29 cellular contexts compared by ENCODE assay signal in genomic region chr9:114756920-114757319, GRCh38. TPM values are rescaled to one million over a fixed set of nuclear protein-coding genes. Genes with fewer than 3 reads are reported as not detected.
A peak's percentile ranks its signal among the peaks of the same experiment; 100 is the strongest.
DNase-seq lines count a peak whose midpoint lies in the region; ATAC-seq and TF ChIP-seq lines count a peak whose summit lies in the region.
"Had no signal": no experiment of that assay in that cellular context is flagged by ENCODE, and none has a peak within 500 bp of the region (broad histone marks: within the 10 kb centered on the region; RNA-seq: fewer than 3 reads in every experiment).

No MANE protein-coding gene starts in this region.

- H3K79me2 ChIP-seq in trophoblast cell (ENCODE audit: control insufficient read depth, insufficient read depth, low read length, poor library complexity), result no peaks in the 10 kb centered on the region

- H3K4ac ChIP-seq in trophoblast cell (ENCODE audit: low read depth, low read length), result no peak overlapping the region

- H3K18ac ChIP-seq in trophoblast cell (ENCODE audit: low read length), result no peak overlapping the region

- H3K27ac Mint-ChIP-seq in natural killer cell, result peak overlapping the region; percentile 77 to 81
- H3K27ac Mint-ChIP-seq in natural killer cell treated with Interleukin-12 subunit alpha and Interleukin-12 subunit beta and Interleukin-15 and Interleukin-18, amount 100 ng/mL, for 72 hours, result peak overlapping the region in 1 of 2 donors; percentile 40
- no peak overlapping the region for H3K27ac Mint-ChIP-seq in activated naive CD8-positive, alpha-beta T cell treated with anti-CD3 and anti-CD28 coated beads, Interleukin-2, amount 50 U/mL, for 24 hours
- H3K27ac Mint-ChIP-seq: GM23338 had no signal

- no peaks in the 10 kb centered on the region for H3K27me3 Mint-ChIP-seq in natural killer cell (ENCODE audit: low read depth in 2 of 2)
- H3K27me3 Mint-ChIP-seq in natural killer cell treated with Interleukin-12 subunit alpha and Interleukin-12 subunit beta and Interleukin-15 and Interleukin-18, amount 100 ng/mL, for 72 hours, result no peaks in the 10 kb centered on the region
- H3K27me3 Mint-ChIP-seq in activated naive CD8-positive, alpha-beta T cell treated with anti-CD3 and anti-CD28 coated beads, Interleukin-2, amount 50 U/mL, for 24 hours, result no peaks in the 10 kb centered on the region
- H3K27me3 Mint-ChIP-seq: CD4-positive, alpha-beta memory T cell had no signal

- H3K27ac ChIP-seq in trophoblast cell (ENCODE audit: low read depth, low read length), result no peak overlapping the region
- H3K27ac ChIP-seq: HL-60, PC-9, RWPE1 had no signal

- H3K4me1 Mint-ChIP-seq in natural killer cell, result peaks cover 30 to 40% of the 10 kb centered on the region in 2 donors
- peaks cover 23 to 28% of the 10 kb centered on the region in 2 donors for H3K4me1 Mint-ChIP-seq in natural killer cell treated with Interleukin-12 subunit alpha and Interleukin-12 subunit beta and Interleukin-15 and Interleukin-18, amount 100 ng/mL, for 72 hours (ENCODE audit: low read depth in 2 of 2)
- H3K4me1 Mint-ChIP-seq in activated naive CD8-positive, alpha-beta T cell treated with anti-CD3 and anti-CD28 coated beads, Interleukin-2, amount 50 U/mL, for 24 hours, result peaks cover 27% of the 10 kb centered on the region

- H3K4me3 ChIP-seq in Jurkat, Clone E6-1 (ENCODE audit: low read length), result no peak overlapping the region
- H3K4me3 ChIP-seq in trophoblast cell (ENCODE audit: low read depth, low read length), result no peak overlapping the region
- H3K4me3 ChIP-seq: GM23338, PC-9 had no signal

- no peaks in the 10 kb centered on the region for H3K4me1 ChIP-seq in trophoblast cell (ENCODE audit: control insufficient read depth in 1 of 2, insufficient read depth in 2 of 2, low read length in 2 of 2)

- H3K23ac ChIP-seq in trophoblast cell (ENCODE audit: low read length), result no peak overlapping the region

- ATAC-seq in natural killer cell, result no peak
- no peak for ATAC-seq in natural killer cell treated with Interleukin-12 subunit alpha and Interleukin-12 subunit beta and Interleukin-15 and Interleukin-18, amount 100 ng/mL, for 72 hours
- peak; percentile 10 for ATAC-seq in activated naive CD8-positive, alpha-beta T cell treated with anti-CD3 and anti-CD28 coated beads, Interleukin-2, amount 50 U/mL, for 24 hours
- ATAC-seq: GM23338 had no signal

- no peaks in the 10 kb centered on the region for H3K9me3 ChIP-seq in trophoblast cell (ENCODE audit: insufficient read depth, low read depth, low read length)

- no peak overlapping the region for H3K14ac ChIP-seq in trophoblast cell (ENCODE audit: low read length)

- intact Hi-C loops in natural killer cell (cut with micrococcal nuclease), result no loop called here

- no peak overlapping the region for H3K4me3 Mint-ChIP-seq in natural killer cell
- H3K4me3 Mint-ChIP-seq in natural killer cell treated with Interleukin-12 subunit alpha and Interleukin-12 subunit beta and Interleukin-15 and Interleukin-18, amount 100 ng/mL, for 72 hours, result no peak overlapping the region
- no peak overlapping the region for H3K4me3 Mint-ChIP-seq in activated naive CD8-positive, alpha-beta T cell treated with anti-CD3 and anti-CD28 coated beads, Interleukin-2, amount 50 U/mL, for 24 hours
- H3K4me3 Mint-ChIP-seq: CD4-positive, alpha-beta memory T cell; GM23338 had no signal

- H3K9me3 Mint-ChIP-seq in natural killer cell, result no peaks in the 10 kb centered on the region
- H3K9me3 Mint-ChIP-seq in natural killer cell treated with Interleukin-12 subunit alpha and Interleukin-12 subunit beta and Interleukin-15 and Interleukin-18, amount 100 ng/mL, for 72 hours, result no peaks in the 10 kb centered on the region
- H3K9me3 Mint-ChIP-seq in activated naive CD8-positive, alpha-beta T cell treated with anti-CD3 and anti-CD28 coated beads, Interleukin-2, amount 50 U/mL, for 24 hours, result peaks cover 8% of the 10 kb centered on the region
- H3K9me3 Mint-ChIP-seq: GM23338 had no signal

- H4K12ac ChIP-seq in trophoblast cell (ENCODE audit: low read depth, low read length), result no peak overlapping the region

- H3K79me1 ChIP-seq in trophoblast cell (ENCODE audit: low read length), result no peaks in the 10 kb centered on the region

- H4K8ac ChIP-seq in trophoblast cell (ENCODE audit: low read depth, low read length), result no peak overlapping the region

- no peak overlapping the region for H3K4me2 ChIP-seq in trophoblast cell (ENCODE audit: low read length)
- H3K4me2 ChIP-seq: GM23338, PC-9 had no signal

- no peak overlapping the region for H4K91ac ChIP-seq in trophoblast cell (ENCODE audit: low read depth, low read length)

- no peak overlapping the region for H3K9ac ChIP-seq in trophoblast cell (ENCODE audit: low read length)

- no peak overlapping the region for H2AK5ac ChIP-seq in trophoblast cell (ENCODE audit: low read length)

- H3K27me3 ChIP-seq in trophoblast cell (ENCODE audit: insufficient read depth, low read length), result no peaks in the 10 kb centered on the region

- no peak for TF ChIP-seq CTCF in natural killer cell (IDR thresholded peaks at IDR 0.05)

- no peak overlapping the region for H2BK5ac ChIP-seq in trophoblast cell (ENCODE audit: low read depth, low read length, poor library complexity)

- no peak for DNase-seq in natural killer cell
- DNase-seq in natural killer cell treated with Interleukin-12 subunit alpha and Interleukin-12 subunit beta and Interleukin-15 and Interleukin-18, amount 100 ng/mL, for 72 hours (ENCODE audit: low spot score), result no peak
- peak; percentile 28 for DNase-seq in Jurkat, Clone E6-1 (ENCODE audit: low read depth, low spot score)
- no peak for DNase-seq in activated naive CD8-positive, alpha-beta T cell treated with anti-CD3 and anti-CD28 coated beads, Interleukin-2, amount 50 U/mL, for 24 hours
- no peak for DNase-seq in activated CD4-positive, alpha-beta T cell treated with anti-CD3 and anti-CD28 coated beads for 1 hour
- no peak for DNase-seq in NCI-H2171 treated with DMSO at 0.1 percent for 48 hours (lab: John Stamatoyannopoulos, UW)
- DNase-seq in trophoblast cell, result no peak
- DNase-seq: C1 segment of cervical spinal cord; CD4-positive, alpha-beta memory T cell; DMS 273 treated with DMSO at 0.1 percent for 48 hours; DMS79; GF-D8; HCEC 1CT; MV-4-11; NCI-H1105 treated with DMSO at 0.1 percent for 48 hours; NCI-H146; NCI-H1930; NCI-H2107; NCI-H446 treated with DMSO at 0.1 percent for 48 hours; NCI-H526; NCI-H82; NK-92 treated with Interleukin-12 subunit alpha and Interleukin-12 subunit beta, amount 100 ng/mL, for 24 hours; PC-9; SHP77 had no signal

- H2BK120ac ChIP-seq in trophoblast cell (ENCODE audit: insufficient read depth, low read length, poor library complexity), result no peak overlapping the region

- no peaks in the 10 kb centered on the region for H3K36me3 ChIP-seq in trophoblast cell (ENCODE audit: control insufficient read depth in 1 of 2, insufficient read depth in 2 of 2, low read length in 2 of 2)

- H2AFZ ChIP-seq in trophoblast cell (ENCODE audit: insufficient read depth, low read length, poor library complexity), result no peak overlapping the region
- H2AFZ ChIP-seq: PC-9 had no signal

- no peak overlapping the region for H2BK12ac ChIP-seq in trophoblast cell (ENCODE audit: low read length)

- no peaks in the 10 kb centered on the region for H3K36me3 Mint-ChIP-seq in natural killer cell
- H3K36me3 Mint-ChIP-seq in natural killer cell treated with Interleukin-12 subunit alpha and Interleukin-12 subunit beta and Interleukin-15 and Interleukin-18, amount 100 ng/mL, for 72 hours, result no peaks in the 10 kb centered on the region
- peaks cover 2% of the 10 kb centered on the region for H3K36me3 Mint-ChIP-seq in activated naive CD8-positive, alpha-beta T cell treated with anti-CD3 and anti-CD28 coated beads, Interleukin-2, amount 50 U/mL, for 24 hours (ENCODE audit: low read depth)
- H3K36me3 Mint-ChIP-seq: CD4-positive, alpha-beta memory T cell had no signal

RNA-seq across cellular contexts. Expression of gene TNFSF15, which starts 48.9 kb away (rescaled TPM):
- not detected for total RNA-seq in natural killer cell
- total RNA-seq in natural killer cell treated with Interleukin-12 subunit alpha and Interleukin-12 subunit beta and Interleukin-15 and Interleukin-18, amount 100 ng/mL, for 72 hours, result under 1 TPM in 1 of 2 donors, not detected in 1; 0.08 TPM
- polyA plus RNA-seq in Jurkat, Clone E6-1 (2012; ENCODE audit: insufficient read depth, insufficient read length), result not detected
- polyA plus RNA-seq in trophoblast cell (2013), result 9.4 and 10.8 TPM in 2 replicates
- total RNA-seq: A673, SK-MEL-5 had no signal
- polyA plus RNA-seq: CD4-positive, alpha-beta memory T cell had no signal
